1 cellular context compared by ENCODE assay signal in the genomic region with DNA sequence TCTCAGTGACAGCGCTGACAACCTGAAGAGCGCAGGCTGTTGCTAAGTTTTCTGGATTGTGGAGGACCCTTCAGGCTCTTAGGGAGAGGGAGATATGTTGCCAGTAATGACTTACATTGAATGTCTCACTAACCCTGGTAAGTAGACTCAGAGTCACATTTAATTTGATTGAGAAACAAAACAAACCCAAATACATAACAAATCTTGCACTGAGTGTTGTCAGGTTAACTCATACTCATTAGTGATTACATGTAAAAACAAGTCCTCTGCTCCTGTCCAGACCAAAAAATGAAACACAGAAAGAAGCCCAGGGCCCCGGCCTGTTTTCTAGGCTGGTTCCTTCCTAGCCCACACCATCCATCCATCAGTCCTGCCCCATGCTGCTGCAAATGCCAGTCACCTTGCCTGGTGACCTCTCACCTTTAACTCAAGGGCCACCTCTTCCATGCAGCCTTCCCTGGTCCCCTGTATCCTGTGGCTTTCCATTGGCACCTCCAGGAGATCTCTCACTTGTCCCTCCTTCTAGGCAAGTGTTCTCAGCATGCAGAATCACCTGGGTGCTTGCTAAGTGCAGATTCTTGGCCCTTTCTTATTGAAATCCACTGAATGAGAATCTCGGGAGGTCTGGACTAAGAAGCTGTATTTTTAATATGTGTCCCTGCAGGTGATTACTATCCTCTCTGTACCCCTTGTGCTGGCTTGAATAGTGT.
TF ChIP-seq lines count a peak whose summit lies in the region.

No MANE protein-coding gene starts in this region.

TF ChIP-seq in A549, 52 proteins besides CTCF, POLR2A, EP300 and RAD21:
- TF ChIP-seq ZSCAN20 (CRISPR knock-in tag; IDR thresholded peaks at IDR 0.05) (no peak), POLR2AphosphoS2 (conservative IDR thresholded peaks at IDR 0.05; ENCODE audit: low read length) (no peak), TFCP2L1 (CRISPR knock-in tag; IDR thresholded peaks at IDR 0.05) (no peak), EHF (CRISPR knock-in tag; IDR thresholded peaks at IDR 0.05) (no peak), HOXB5 (CRISPR knock-in tag; IDR thresholded peaks at IDR 0.05) (no peak)
- TF ChIP-seq, protein P1, sequence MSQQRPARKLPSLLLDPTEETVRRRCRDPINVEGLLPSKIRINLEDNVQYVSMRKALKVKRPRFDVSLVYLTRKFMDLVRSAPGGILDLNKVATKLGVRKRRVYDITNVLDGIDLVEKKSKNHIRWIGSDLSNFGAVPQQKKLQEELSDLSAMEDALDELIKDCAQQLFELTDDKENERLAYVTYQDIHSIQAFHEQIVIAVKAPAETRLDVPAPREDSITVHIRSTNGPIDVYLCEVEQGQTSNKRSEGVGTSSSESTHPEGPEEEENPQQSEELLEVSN (IDR thresholded peaks at IDR 0.05; ENCODE audit: borderline replicate concordance, low read depth), result no peak
TF ChIP-seq in A549: peak in this region for 0.
